In genomic region chr11:64916848-64917662, GRCh38 we compare ENCODE assay signal across 8 cellular contexts. TPM values are rescaled to one million over a fixed set of nuclear protein-coding genes. Genes with fewer than 3 reads are reported as not detected.
A peak's percentile ranks its signal among the peaks of the same experiment; 100 is the strongest.
DNase-seq lines count a peak whose midpoint lies in the region; ATAC-seq and TF ChIP-seq lines count a peak whose summit lies in the region.

Gene ATG2A (minus strand): TSS chr11:64917209. CDS start chr11:64917135, 74 bp downstream.

- H3K36me3 ChIP-seq in ovary (no peaks in the 10 kb centered on the region), thyroid gland (peaks cover 16 to 21% of the 10 kb centered on the region in 2 donors)

- TF ChIP-seq CTCF in GM12864 (IDR thresholded peaks at IDR 0.05; ENCODE audit: low read depth, low read length, missing control alignments) (no peak), ovary (IDR thresholded peaks at IDR 0.05) (no peak), thyroid gland (IDR thresholded peaks at IDR 0.05) (peak in 1 of 6 experiments; percentile 25)

- H3K9me3 ChIP-seq in ovary (no peaks in the 10 kb centered on the region), thyroid gland (no peaks in the 10 kb centered on the region)

- intact Hi-C loops in Right ventricle myocardium inferior (cut with DNase I) (loop anchor here (1.0 to 5.0 kb wide), 2 partner anchors 39 to 95 kb away; partner anchors contain the start of genes ARL2 and EHD1), ovary (cut with DNase I) (loop anchor here in 1 of 4 donors (10.0 kb wide), 1 partner anchor 198 kb away; the partner anchor contains the start of genes TM7SF2 and ZNHIT2), thyroid gland (cut with DNase I) (loop anchor here (10.0 kb wide), 1 partner anchor 198 kb away; the partner anchor contains the start of genes TM7SF2 and ZNHIT2)

- H3K4me1 ChIP-seq in ovary (ENCODE audit: insufficient read depth) = peaks cover 6% of the 10 kb centered on the region
- peaks cover 16 to 19% of the 10 kb centered on the region in 2 donors for H3K4me1 ChIP-seq in thyroid gland

- H3K27me3 ChIP-seq in ovary (no peaks in the 10 kb centered on the region), thyroid gland (no peaks in the 10 kb centered on the region)

- H3K27ac ChIP-seq in ovary = peak within 1 kb of the TSS; percentile 58 to 64
- peak within 1 kb of the TSS; percentile 46 to 85 (median 76) for H3K27ac ChIP-seq in thyroid gland

- DNase-seq in GM12864 (ENCODE audit: low read depth) (peak; percentile 99), NCI-H1417 (lab: John Stamatoyannopoulos, UW) (peak; percentile 99 to 100 (median 99)), SW 1271 (lab: John Stamatoyannopoulos, UW) (peak; percentile 98 to 100), Right ventricle myocardium inferior (ENCODE audit: missing footprints) (peak; percentile 100), ovary (peak; percentile 99), thyroid gland (peak; percentile 100)
- peak; percentile 98 for DNase-seq in activated naive CD8-positive, alpha-beta T cell treated with anti-CD3 and anti-CD28 coated beads, Interleukin-2, amount 50 U/mL, for 16 hours (ENCODE audit: low read depth, low spot score)

- H3K4me3 ChIP-seq in GM12864 (ENCODE audit: low read depth, low read length) = peak within 1 kb of the TSS; percentile 69
- H3K4me3 ChIP-seq in ovary = peak within 1 kb of the TSS; percentile 99
- H3K4me3 ChIP-seq in thyroid gland (replicated peaks in 1 of 3) = peak within 1 kb of the TSS; percentile 88 to 95 (median 94)

- peak; percentile 80 for TF ChIP-seq POLR2A in ovary (IDR thresholded peaks at IDR 0.05)
- TF ChIP-seq POLR2A in thyroid gland (IDR thresholded peaks at IDR 0.05) = peak; percentile 27 to 92

- WGBS in ovary, 3 donors = 0 to 1% (median 1%) methylated on average over 51 to 55 of the region's 55 CpGs
- WGBS in thyroid gland, 2 donors = 0 to 2% methylated on average over 22 to 47 of the region's 55 CpGs

- peak; percentile 95 for ATAC-seq in HG02759 (IDR thresholded peaks at IDR 0.05; ENCODE audit: unreplicated experiment)
- ATAC-seq in Right ventricle myocardium inferior = peak; percentile 99

- no peak for TF ChIP-seq EP300 in ovary (IDR thresholded peaks at IDR 0.05)

RNA-seq across cellular contexts. Expression of gene ATG2A, which starts in this region (rescaled TPM):
- total RNA-seq in Right ventricle myocardium inferior = 10.7 TPM
- 10 to 100 TPM; 22.2 to 40.1 (median 30.4) TPM for total RNA-seq in ovary
- polyA plus RNA-seq in ovary = 10 to 100 TPM in 1 of 2 donors, 1 to 10 TPM in 1; 2.2 to 23.4 TPM
- 10 to 100 TPM; 19.5 to 43.1 (median 36.7) TPM for total RNA-seq in thyroid gland

Comparison
In these comparisons a context has a peak if more than half of its experiments do, and no peak if none do; other contexts are left out.
1. Peak in every context shown above with its lines: DNase-seq, ATAC-seq, H3K4me3 ChIP-seq and H3K27ac ChIP-seq.